In genomic region chr6:149392093-149392492, GRCh38 we compare ENCODE assay signal across 15 cellular contexts.
"Had no signal": no experiment of that assay in that cellular context is flagged by ENCODE, and none has a peak within 500 bp of the region (broad histone marks: within the 10 kb centered on the region; RNA-seq: fewer than 3 reads in every experiment).

No MANE protein-coding gene starts in this region.

- ATAC-seq: esophagus mucosa; lower lobe of right lung; sciatic nerve; stimulated activated naive B cell treated with anti-CD40 and anti-IgM and Interleukin-4, amounts not matched to agents 10 μg/mL and 1 μg/mL and 100 μg/mL, for 72 hours had no signal

- H3K27ac Mint-ChIP-seq: stimulated activated naive B cell treated with anti-CD40 and anti-IgM and Interleukin-4, amounts not matched to agents 10 μg/mL and 1 μg/mL and 100 μg/mL, for 72 hours had no signal

- DNase-seq: activated CD8-positive, alpha-beta memory T cell treated with anti-CD3 and anti-CD28 coated beads, Interleukin-2, amount 50 U/mL, for 48 hours; activated effector memory CD4-positive, alpha-beta T cell treated with anti-CD3 and anti-CD28 coated beads, Interleukin-2, amount 50 U/mL, for 16 hours; activated naive CD8-positive, alpha-beta T cell treated with anti-CD3 and anti-CD28 coated beads, Interleukin-2, amount 10 ng/mL, durations not matched to agents 7 days and 5 days; aorta; dorsolateral prefrontal cortex; glutamatergic neuron; lower lobe of right lung; naive B cell; occipital lobe; spleen; stimulated activated CD4-positive, alpha-beta T cell treated with anti-CD3 and anti-CD28 coated beads, Interleukin-1b, Interleukin-23, amount 100 ng/mL, for 48 hours; stimulated activated naive B cell treated with anti-CD40 and anti-IgM and Interleukin-4, amounts not matched to agents 10 μg/mL and 1 μg/mL and 100 μg/mL, for 72 hours had no signal

- H3K4me3 Mint-ChIP-seq: naive B cell; stimulated activated naive B cell treated with anti-CD40 and anti-IgM and Interleukin-4, amounts not matched to agents 10 μg/mL and 1 μg/mL and 100 μg/mL, for 72 hours had no signal

- H3K27me3 Mint-ChIP-seq: activated naive CD8-positive, alpha-beta T cell treated with anti-CD3 and anti-CD28 coated beads, Interleukin-2, amount 10 ng/mL, durations not matched to agents 7 days and 5 days; naive B cell; progenitor cell of endocrine pancreas; stimulated activated naive B cell treated with anti-CD40 and anti-IgM and Interleukin-4, amounts not matched to agents 10 μg/mL and 1 μg/mL and 100 μg/mL, for 72 hours had no signal

- H3K9me3 Mint-ChIP-seq: stimulated activated naive B cell treated with anti-CD40 and anti-IgM and Interleukin-4, amounts not matched to agents 10 μg/mL and 1 μg/mL and 100 μg/mL, for 72 hours had no signal
